ENCODE assay signal across 12 cellular contexts in the genomic region with DNA sequence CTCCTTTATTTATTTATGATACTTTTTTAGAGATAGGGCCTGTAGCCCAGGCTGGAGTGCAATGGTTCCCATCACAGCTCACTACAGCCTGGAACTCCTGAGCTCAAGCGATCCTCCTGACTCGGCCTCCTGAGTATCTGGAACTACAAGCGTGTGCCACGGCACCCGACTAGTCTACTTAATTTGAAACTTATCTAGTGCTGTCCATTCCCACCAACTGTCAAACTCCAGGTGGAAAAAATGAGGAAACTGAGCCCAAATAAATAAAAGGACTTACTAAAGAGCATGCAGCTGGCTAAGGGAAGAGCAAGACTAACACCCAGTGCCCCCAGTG. TPM values are rescaled to one million over a fixed set of nuclear protein-coding genes. Genes with fewer than 3 reads are reported as not detected.
DNase-seq lines count a peak whose midpoint lies in the region; ATAC-seq and TF ChIP-seq lines count a peak whose summit lies in the region.
"Had no signal": no experiment of that assay in that cellular context is flagged by ENCODE, and none has a peak within 500 bp of the region (broad histone marks: within the 10 kb centered on the region; RNA-seq: fewer than 3 reads in every experiment).

No MANE protein-coding gene starts in this region.

- H3K9me3 ChIP-seq in DND-41 (ENCODE audit: insufficient read depth, low read length, severe bottlenecking) (no peaks in the 10 kb centered on the region), body of pancreas (no peaks in the 10 kb centered on the region), stomach smooth muscle (ENCODE audit: control insufficient read depth in 2 of 2, low read length in 2 of 2) (no peaks in the 10 kb centered on the region)
- H3K9me3 ChIP-seq: adrenal gland had no signal

- H2AFZ ChIP-seq in DND-41 (ENCODE audit: low read depth, low read length) = peak overlapping the region; percentile 74

- H3K9me3 Mint-ChIP-seq in memory B cell = no peaks in the 10 kb centered on the region

- H3K27ac Mint-ChIP-seq in memory B cell = peak overlapping the region; percentile 89

- peaks cover 45% of the 10 kb centered on the region for H3K4me1 ChIP-seq in DND-41 (ENCODE audit: insufficient read depth, low read length)
- peaks cover 68% of the 10 kb centered on the region for H3K4me1 ChIP-seq in body of pancreas
- H3K4me1 ChIP-seq in stomach smooth muscle (ENCODE audit: control insufficient read depth, insufficient read depth, low read length) = peaks cover 46% of the 10 kb centered on the region

- H3K9ac ChIP-seq in DND-41 (ENCODE audit: low read depth, low read length) (peak overlapping the region; percentile 72), stomach smooth muscle (ENCODE audit: low read length in 2 of 2) (peak overlapping the region in 1 of 2 donors; percentile 60)

- peaks cover 23% of the 10 kb centered on the region for H4K20me1 ChIP-seq in DND-41 (ENCODE audit: insufficient read depth, low read length)

- H3K27me3 Mint-ChIP-seq in memory B cell = no peaks in the 10 kb centered on the region

- DNase-seq in DND-41 (no peak), body of pancreas (peak in 1 of 4 donors; percentile 13), memory B cell (ENCODE audit: low spot score in 2 of 2) (no peak), EL (no peak)
- no peak for DNase-seq in stimulated activated CD4-positive, alpha-beta T cell treated with anti-CD3 and anti-CD28 coated beads, Interleukin-4, amount 100 ng/mL, for 4 hours
- no peak for DNase-seq in activated CD4-positive, alpha-beta T cell treated with anti-CD3 and anti-CD28 coated beads for 4 hours
- DNase-seq: activated CD8-positive, alpha-beta memory T cell treated with anti-CD3 and anti-CD28 coated beads, Interleukin-2, amount 10 ng/mL, durations not matched to agents 7 days and 5 days; NCI-H1417; NCI-H524 had no signal

- ATAC-seq in DND-41 (ENCODE audit: insufficient read depth, low read depth) = no peak
- no peak for ATAC-seq in body of pancreas
- ATAC-seq in memory B cell (ENCODE audit: low read depth) = no peak
- ATAC-seq: activated CD8-positive, alpha-beta memory T cell treated with anti-CD3 and anti-CD28 coated beads, Interleukin-2, amount 10 ng/mL, durations not matched to agents 7 days and 5 days had no signal

- peak overlapping the region in 1 of 2 experiments; percentile 81; a peak in 2 of 4 replicates for H3K4me3 ChIP-seq in DND-41 (ENCODE audit: low read depth in 1 of 2, low read length in 2 of 2)
- H3K4me3 ChIP-seq in body of pancreas = no peak overlapping the region
- peak overlapping the region in 1 of 2 donors; percentile 93 for H3K4me3 ChIP-seq in stomach smooth muscle (ENCODE audit: low read length in 2 of 2)

- peaks cover 15% of the 10 kb centered on the region for H3K36me3 ChIP-seq in DND-41 (ENCODE audit: insufficient read depth, low read length)
- no peaks in the 10 kb centered on the region for H3K36me3 ChIP-seq in body of pancreas (replicated peaks in 1 of 2; ENCODE audit: insufficient read depth in 1 of 2, low read depth in 2 of 2)
- H3K36me3 ChIP-seq in stomach smooth muscle (ENCODE audit: control insufficient read depth in 2 of 2, insufficient read depth in 2 of 2, low read length in 2 of 2) = no peaks in the 10 kb centered on the region
- H3K36me3 ChIP-seq: adrenal gland had no signal

- TF ChIP-seq CTCF in DND-41 (IDR thresholded peaks at IDR 0.05; ENCODE audit: borderline replicate concordance, extremely low read depth, low read length, poor library complexity, severe bottlenecking) (no peak), body of pancreas (IDR thresholded peaks at IDR 0.05) (no peak)

- H3K27me3 ChIP-seq in DND-41 (ENCODE audit: insufficient read depth, low read length, poor library complexity) = no peaks in the 10 kb centered on the region
- no peaks in the 10 kb centered on the region for H3K27me3 ChIP-seq in body of pancreas
- no peaks in the 10 kb centered on the region for H3K27me3 ChIP-seq in stomach smooth muscle (ENCODE audit: control insufficient read depth in 1 of 2, insufficient read depth in 2 of 2, low read length in 2 of 2)
- H3K27me3 ChIP-seq: adrenal gland had no signal

- intact Hi-C loops in body of pancreas (cut with DNase I) = no loop called here

- peak overlapping the region; percentile 94 for H3K4me2 ChIP-seq in DND-41 (ENCODE audit: insufficient read depth, low read length)

- H3K27ac ChIP-seq in DND-41 (ENCODE audit: low read length) (peak overlapping the region; percentile 93), body of pancreas (peak overlapping the region in 3 of 4 donors; percentile 91 to 96 (median 94)), stomach smooth muscle (ENCODE audit: low read length) (peak overlapping the region; percentile 85)

- H3K4me1 Mint-ChIP-seq in memory B cell = peaks cover 33% of the 10 kb centered on the region

- peaks cover 4% of the 10 kb centered on the region for H3K36me3 Mint-ChIP-seq in memory B cell

- peaks cover 34% of the 10 kb centered on the region for H3K79me2 ChIP-seq in DND-41 (ENCODE audit: insufficient read depth, low read length)

- WGBS in body of pancreas, 2 donors = 25 to 33% methylated on average over 5 of the region's 5 CpGs

- TF ChIP-seq POLR2A in body of pancreas (IDR thresholded peaks at IDR 0.05) = no peak

- H3K4me3 Mint-ChIP-seq in memory B cell = no peak overlapping the region

RNA-seq across cellular contexts. Expression of gene ACSS1, which starts 1.5 kb away (rescaled TPM):
- 10 to 100 TPM; 73.8 to 83.8 TPM for total RNA-seq in body of pancreas

RNA-seq across cellular contexts. Expression of gene VSX1, which starts 22.5 kb away (rescaled TPM):
- total RNA-seq in body of pancreas = under 1 TPM in 1 of 2 donors, not detected in 1; 0.66 TPM
- total RNA-seq: activated CD8-positive, alpha-beta memory T cell treated with anti-CD3 and anti-CD28 coated beads, Interleukin-2, amount 10 ng/mL, durations not matched to agents 7 days and 5 days; omental fat pad had no signal
